12 cellular contexts compared by ENCODE assay signal in genomic region chr17:63442549-63443035, GRCh38. TPM values are rescaled to one million over a fixed set of nuclear protein-coding genes. Genes with fewer than 3 reads are reported as not detected.
DNase-seq lines count a peak whose midpoint lies in the region; ATAC-seq and TF ChIP-seq lines count a peak whose summit lies in the region.
"Had no signal": no experiment of that assay in that cellular context is flagged by ENCODE, and none has a peak within 500 bp of the region (broad histone marks: within the 10 kb centered on the region; RNA-seq: fewer than 3 reads in every experiment).

No MANE protein-coding gene starts in this region.

- no peaks in the 10 kb centered on the region for H3K36me3 ChIP-seq in colonic mucosa
- H3K36me3 ChIP-seq: HAP-1 had no signal

- no peak overlapping the region for H3K9ac ChIP-seq in colonic mucosa (ENCODE audit: low read depth in 2 of 2, low read length in 2 of 2)

- CTCF ChIA-PET in AG04450 (lab: Charles Lee): interaction anchor here (1.3 to 2.6 kb wide), 3 partner anchors 11 to 169 kb away, joined by 3 to 7 read pairs (median 3); no protein-coding TSS in a partner anchor

- H3K27ac ChIP-seq in AG04450 (ENCODE audit: low read depth, low read length) (no peak overlapping the region), colonic mucosa (no peak overlapping the region)

- H3K27me3 ChIP-seq in AG04450 (ENCODE audit: control insufficient read depth, insufficient read depth, low read length) (no peaks in the 10 kb centered on the region), colonic mucosa (no peaks in the 10 kb centered on the region)

- peak overlapping the region; percentile 9 for H3K27ac Mint-ChIP-seq in glutamatergic neuron (ENCODE audit: unreplicated experiment)
- H3K27ac Mint-ChIP-seq: activated naive CD4-positive, alpha-beta T cell treated with anti-CD3 and anti-CD28 coated beads, Interleukin-2, amount 50 U/mL, for 24 hours had no signal

- no peaks in the 10 kb centered on the region for H3K4me1 ChIP-seq in colonic mucosa

- POLR2A ChIA-PET in AG04450 (lab: Yijun Ruan, JAX): interaction anchor here (0.8 kb wide), 1 partner anchor 18 kb away, joined by 3 read pairs; no protein-coding TSS in a partner anchor

- intact Hi-C loops in colonic mucosa (cut with DNase I): no loop called here

- peaks cover 7% of the 10 kb centered on the region; the same call in 1 of the 2 replicates for H3K9me3 ChIP-seq in AG04450 (ENCODE audit: control insufficient read depth, insufficient read depth, low read length)
- no peaks in the 10 kb centered on the region for H3K9me3 ChIP-seq in colonic mucosa
- H3K9me3 ChIP-seq: HAP-1 had no signal

- peaks cover 19% of the 10 kb centered on the region for H3K4me1 Mint-ChIP-seq in glutamatergic neuron (ENCODE audit: low read depth, unreplicated experiment)

- TF ChIP-seq CTCF in AG04450 (IDR thresholded peaks at IDR 0.05; ENCODE audit: low read depth, low read length) (peak; percentile 22; the same call in 1 of the 2 replicates), GM10266 (IDR thresholded peaks at IDR 0.05; ENCODE audit: control insufficient read depth, insufficient read depth, low read depth, missing control alignments) (peak; percentile 35), glutamatergic neuron (IDR thresholded peaks at IDR 0.05; ENCODE audit: partially characterized antibody, unreplicated experiment) (no peak), colonic mucosa (IDR thresholded peaks at IDR 0.05) (no peak)

- H3K36me3 Mint-ChIP-seq in glutamatergic neuron (ENCODE audit: unreplicated experiment): no peaks in the 10 kb centered on the region
- H3K36me3 Mint-ChIP-seq: activated naive CD4-positive, alpha-beta T cell treated with anti-CD3 and anti-CD28 coated beads, Interleukin-2, amount 50 U/mL, for 24 hours had no signal

- DNase-seq in AG04450 (ENCODE audit: low read depth, low spot score) (no peak), GM10266 (ENCODE audit: extremely low spot score) (peak; percentile 61), SK-N-DZ (ENCODE audit: low spot score) (peak; percentile 95), glutamatergic neuron (peak; percentile 55), COLO829 (ENCODE audit: low spot score) (no peak), colonic mucosa (no peak)
- no peak for DNase-seq in activated effector memory CD4-positive, alpha-beta T cell treated with anti-CD3 and anti-CD28 coated beads, Interleukin-2, amount 50 U/mL, for 16 hours
- DNase-seq: GF-D8, occipital lobe had no signal

- peaks cover 13% of the 10 kb centered on the region for H3K9me3 Mint-ChIP-seq in glutamatergic neuron (ENCODE audit: unreplicated experiment)
- H3K9me3 Mint-ChIP-seq: activated naive CD4-positive, alpha-beta T cell treated with anti-CD3 and anti-CD28 coated beads, Interleukin-2, amount 50 U/mL, for 24 hours had no signal

- no peak overlapping the region for H3K4me3 Mint-ChIP-seq in glutamatergic neuron (ENCODE audit: unreplicated experiment)
- H3K4me3 Mint-ChIP-seq: activated naive CD4-positive, alpha-beta T cell treated with anti-CD3 and anti-CD28 coated beads, Interleukin-2, amount 50 U/mL, for 24 hours had no signal

- ATAC-seq in GM21576 (IDR thresholded peaks at IDR 0.05; ENCODE audit: unreplicated experiment): no peak

- peaks cover 8% of the 10 kb centered on the region for H3K27me3 Mint-ChIP-seq in glutamatergic neuron (ENCODE audit: unreplicated experiment)
- H3K27me3 Mint-ChIP-seq: activated naive CD4-positive, alpha-beta T cell treated with anti-CD3 and anti-CD28 coated beads, Interleukin-2, amount 50 U/mL, for 24 hours had no signal

- H3K4me3 ChIP-seq in AG04450 (ENCODE audit: low read depth, low read length) (no peak overlapping the region), colonic mucosa (no peak overlapping the region)
- H3K4me3 ChIP-seq: HAP-1 had no signal

RNA-seq across cellular contexts. Expression of gene CYB561, which starts 3.5 kb away (rescaled TPM):
- polyA plus RNA-seq in AG04450 (2011; rRNA removed): 4.9 and 5.3 TPM in 2 replicates
- polyA minus RNA-seq in AG04450 (2011; rRNA and poly(A)+ RNA removed): 7.1 and 10.7 TPM in 2 replicates
- polyA plus RNA-seq in SK-N-DZ (2014; cell fraction: cytosol; rRNA removed): 6.6 and 14.1 TPM in 2 replicates
- 15.1 and 15.3 TPM in 2 replicates for polyA plus RNA-seq in SK-N-DZ (2014; cell fraction: nucleus; rRNA removed)
- total RNA-seq in glutamatergic neuron (ENCODE audit: unreplicated experiment) (17.2 TPM), colonic mucosa (10 to 100 TPM; 60.1 to 90.6 TPM)

RNA-seq across cellular contexts. Expression of gene ACE, which starts 34.3 kb away (rescaled TPM):
- 0.99 and 1.1 TPM in 2 replicates for polyA plus RNA-seq in AG04450 (2011; rRNA removed)
- polyA minus RNA-seq in AG04450 (2011; rRNA and poly(A)+ RNA removed): 1.1 and 1.8 TPM in 2 replicates
- polyA plus RNA-seq in SK-N-DZ (2014; cell fraction: cytosol; rRNA removed): 5.6 and 6.7 TPM in 2 replicates
- 12.7 and 13.9 TPM in 2 replicates for polyA plus RNA-seq in SK-N-DZ (2014; cell fraction: nucleus; rRNA removed)
- total RNA-seq in glutamatergic neuron (ENCODE audit: unreplicated experiment) (3.7 TPM), colonic mucosa (10 to 100 TPM; 38.3 to 45.2 TPM)

Comparison
In these comparisons a context has a peak if more than half of its experiments do, and no peak if none do; other contexts are left out.
1. DNase-seq: peak in GM10266 (single experiment), SK-N-DZ (single experiment) and glutamatergic neuron (single experiment); none in AG04450 (single experiment), COLO829 (single experiment), colonic mucosa (single experiment) and activated effector memory CD4-positive, alpha-beta T cell treated with anti-CD3 and anti-CD28 coated beads, Interleukin-2, amount 50 U/mL, for 16 hours (single experiment).
2. CTCF ChIP-seq: peak in AG04450 (single experiment) and GM10266 (single experiment); none in glutamatergic neuron (single experiment) and colonic mucosa (single experiment).